ENCODE assay signal across 19 cellular contexts in the genomic region with DNA sequence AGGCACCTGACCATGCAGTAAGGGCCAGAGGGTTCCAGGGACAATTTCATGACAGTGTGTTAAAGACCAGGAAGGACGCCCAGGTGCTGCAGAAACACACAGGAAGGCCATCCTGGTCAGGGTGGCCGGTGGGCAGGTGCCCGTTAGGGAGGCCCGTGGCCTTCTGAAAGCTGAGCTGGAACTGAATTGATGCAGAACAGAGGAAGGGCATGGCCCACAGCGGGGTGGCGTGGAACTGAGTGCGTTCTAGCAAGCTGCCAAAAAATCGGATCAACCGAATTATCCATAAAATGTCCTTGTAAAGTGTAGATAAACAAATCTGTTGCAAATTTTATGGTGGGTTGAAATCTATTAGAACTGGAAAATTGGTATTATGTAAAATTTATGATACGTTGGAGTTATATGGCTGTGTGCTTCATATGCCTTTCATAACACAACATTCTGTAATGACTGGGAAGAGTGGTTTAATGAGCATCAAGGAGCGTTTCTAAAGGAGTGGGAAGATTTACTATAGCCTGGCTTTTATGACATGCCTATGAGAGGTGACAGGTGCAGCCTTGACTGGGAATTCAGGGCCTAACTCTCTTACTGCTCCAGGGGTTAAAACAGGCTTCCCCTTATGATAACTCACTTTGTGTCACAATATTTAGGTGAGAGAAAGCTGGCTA.
DNase-seq lines count a peak whose midpoint lies in the region; TF ChIP-seq lines count a peak whose summit lies in the region.
"Had no signal": no experiment of that assay in that cellular context is flagged by ENCODE, and none has a peak within 500 bp of the region (broad histone marks: within the 10 kb centered on the region; RNA-seq: fewer than 3 reads in every experiment).

No MANE protein-coding gene starts in this region.

- no peak overlapping the region for H2BK12ac ChIP-seq in neuronal stem cell (ENCODE audit: low read length)

- H3K27me3 ChIP-seq in colonic mucosa (no peaks in the 10 kb centered on the region), neuronal stem cell (ENCODE audit: control insufficient read depth in 3 of 3, insufficient read depth in 3 of 3, low read depth in 1 of 3, low read length in 3 of 3) (peaks cover 0 to 2% (median 0%) of the 10 kb centered on the region in 3 experiments)
- H3K27me3 ChIP-seq: BE2C had no signal

- H2BK5ac ChIP-seq in neuronal stem cell (ENCODE audit: low read length): no peak overlapping the region

- H3K79me1 ChIP-seq in neuronal stem cell (ENCODE audit: low read depth, low read length): no peaks in the 10 kb centered on the region

- no peak overlapping the region for H2BK120ac ChIP-seq in neuronal stem cell (ENCODE audit: low read depth, low read length)

- no peak overlapping the region for H3K27ac ChIP-seq in colonic mucosa
- no peak overlapping the region for H3K27ac ChIP-seq in neuronal stem cell (replicated peaks; ENCODE audit: low read length)
- H3K27ac ChIP-seq: 22Rv1, GM23248, PC-9, SJCRH30 had no signal

- H4K8ac ChIP-seq in neuronal stem cell (ENCODE audit: low read depth, low read length): no peak overlapping the region

- H4K91ac ChIP-seq in neuronal stem cell (ENCODE audit: low read depth, low read length, poor library complexity): no peak overlapping the region

- WGBS in neuronal stem cell (ENCODE audit: extremely low coverage in 2 of 2, insufficient read length in 2 of 2, insufficient replicate concordance in 1 of 2), 2 donors: 100% methylated on average over 1 of the region's 11 CpGs; no CpG with 5 or more reads in 1 of the 2 donors

- H3K4me3 ChIP-seq in colonic mucosa: no peak overlapping the region
- H3K4me3 ChIP-seq in neuronal stem cell (ENCODE audit: low read length in 2 of 2): no peak overlapping the region
- H3K4me3 ChIP-seq: GM12878, GM23248, PC-9, SJCRH30 had no signal

- no peak overlapping the region for H3K23ac ChIP-seq in neuronal stem cell (ENCODE audit: low read depth, low read length, poor library complexity)

- H3K9ac ChIP-seq in colonic mucosa (ENCODE audit: low read depth in 2 of 2, low read length in 2 of 2): no peak overlapping the region
- no peak overlapping the region for H3K9ac ChIP-seq in neuronal stem cell (ENCODE audit: low read depth, low read length, poor library complexity)
- H3K9ac ChIP-seq: GM23248 had no signal

- no peak overlapping the region for H2AFZ ChIP-seq in neuronal stem cell (ENCODE audit: low read length)
- H2AFZ ChIP-seq: GM23248, PC-9 had no signal

- DNase-seq in DMS79 treated with DMSO at 0.1 percent for 48 hours (lab: John Stamatoyannopoulos, UW): peak; percentile 25
- no peak for DNase-seq in DMS79 (lab: John Stamatoyannopoulos, UW)
- DNase-seq in NCI-H187 (lab: John Stamatoyannopoulos, UW): peak; percentile 41 to 53
- peak; percentile 24 for DNase-seq in colonic mucosa
- no peak for DNase-seq in neuronal stem cell (ENCODE audit: low spot score)
- no peak for DNase-seq in dedifferentiated amniotic fluid mesenchymal stem cell (ENCODE audit: extremely low spot score)
- DNase-seq in NCI-H2196 treated with DMSO at 0.1 percent for 48 hours (lab: John Stamatoyannopoulos, UW; ENCODE audit: unreplicated experiment): no peak
- DNase-seq: BE2C; GM23248; H7; NCI-H1694 treated with DMSO at 0.1 percent for 48 hours; NCI-H226; NCI-H524 treated with DMSO at 0.1 percent for 48 hours; NCI-H774; NK-92 treated with Interleukin-12 subunit alpha and Interleukin-12 subunit beta, amount 100 ng/mL, for 24 hours; PC-9; SJCRH30 had no signal

- no peak overlapping the region for H3K4me2 ChIP-seq in neuronal stem cell (ENCODE audit: insufficient read depth, low read length, poor library complexity, severe bottlenecking)
- H3K4me2 ChIP-seq: PC-9 had no signal

- H3K4me1 ChIP-seq in colonic mucosa: no peaks in the 10 kb centered on the region
- peaks cover 0 to 11% of the 10 kb centered on the region in 2 donors for H3K4me1 ChIP-seq in neuronal stem cell (ENCODE audit: control insufficient read depth in 2 of 2, insufficient read depth in 1 of 2, low read depth in 1 of 2, low read length in 2 of 2)
- H3K4me1 ChIP-seq: BE2C, SJCRH30 had no signal

- H2BK15ac ChIP-seq in neuronal stem cell (ENCODE audit: low read length): no peak overlapping the region

- H3K4ac ChIP-seq in neuronal stem cell (ENCODE audit: low read length): no peak overlapping the region

- no peak overlapping the region for H3K18ac ChIP-seq in neuronal stem cell (ENCODE audit: low read length)

- TF ChIP-seq CTCF in colonic mucosa (IDR thresholded peaks at IDR 0.05): no peak

- no peaks in the 10 kb centered on the region for H3K9me3 ChIP-seq in colonic mucosa
- H3K9me3 ChIP-seq in neuronal stem cell (replicated peaks in 1 of 2; ENCODE audit: control insufficient read depth in 2 of 2, insufficient read depth in 1 of 2, low read depth in 1 of 2, low read length in 2 of 2): peaks cover 0 to 2% of the 10 kb centered on the region in 2 donors
- H3K9me3 ChIP-seq: BE2C, SJCRH30 had no signal

- no peak overlapping the region for H3K14ac ChIP-seq in neuronal stem cell (ENCODE audit: low read length)

- intact Hi-C loops in colonic mucosa (cut with DNase I): no loop called here

- H3K36me3 ChIP-seq in colonic mucosa (no peaks in the 10 kb centered on the region), neuronal stem cell (replicated peaks in 1 of 2; ENCODE audit: control insufficient read depth in 2 of 2, insufficient read depth in 2 of 2, low read length in 2 of 2) (no peaks in the 10 kb centered on the region)
- H3K36me3 ChIP-seq: BE2C, SJCRH30 had no signal

- H2AK5ac ChIP-seq in neuronal stem cell (ENCODE audit: low read depth, low read length): peak overlapping the region; percentile 26

Comparison
In these comparisons a context has a peak if more than half of its experiments do, and no peak if none do; other contexts are left out.
1. DNase-seq: peak in DMS79 treated with DMSO at 0.1 percent for 48 hours (single experiment), NCI-H187 (2 of 2) and colonic mucosa (single experiment); none in DMS79 (single experiment), neuronal stem cell (single experiment), dedifferentiated amniotic fluid mesenchymal stem cell (single experiment) and NCI-H2196 treated with DMSO at 0.1 percent for 48 hours (single experiment).